In the genomic region with DNA sequence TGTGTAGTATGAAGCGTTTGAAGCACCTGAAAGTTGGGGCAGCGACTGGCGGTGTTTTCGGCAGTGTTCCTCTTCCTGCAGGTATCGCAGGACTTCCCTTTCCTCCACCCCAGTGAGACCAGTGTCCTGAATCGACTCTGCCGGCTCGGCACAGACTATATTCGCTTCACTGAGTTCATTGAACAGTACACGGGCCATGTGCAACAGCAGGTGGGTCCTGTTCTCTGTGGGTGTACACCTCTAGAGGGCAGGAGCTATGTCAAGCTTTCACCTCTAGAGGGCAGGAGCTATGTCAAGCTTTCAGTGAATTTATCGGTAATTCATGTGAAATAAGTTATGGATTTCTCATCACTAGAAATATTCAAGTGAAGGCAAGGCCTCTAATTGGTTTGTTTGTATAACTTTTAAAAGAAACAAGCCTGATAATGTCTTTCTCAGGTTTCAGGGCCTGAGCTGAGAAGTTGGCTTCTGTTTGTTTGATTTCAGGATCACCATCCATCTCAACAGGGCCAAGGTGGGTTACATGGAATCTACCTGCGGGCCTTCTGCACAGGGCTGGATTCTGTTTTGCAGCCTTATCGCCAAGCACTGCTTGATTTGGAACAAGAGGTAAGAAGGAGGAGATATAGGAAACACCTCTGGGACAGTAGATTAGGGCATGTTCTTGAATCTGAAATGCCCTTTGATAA, we compare ENCODE assay signal across 8 cellular contexts. TPM values are rescaled to one million over a fixed set of nuclear protein-coding genes. Genes with fewer than 3 reads are reported as not detected.
DNase-seq lines count a peak whose midpoint lies in the region; ATAC-seq lines count a peak whose summit lies in the region.

No MANE protein-coding gene starts in this region.

- ATAC-seq in GM18519 (IDR thresholded peaks at IDR 0.05; ENCODE audit: low FRiP score, unreplicated experiment) (no peak), HG03159 (IDR thresholded peaks at IDR 0.05; ENCODE audit: unreplicated experiment) (no peak)

- DNase-seq in NCI-H2081 (lab: John Stamatoyannopoulos, UW) (peak; percentile 28 to 45), NCI-H2081 treated with DMSO at 0.1 percent for 48 hours (lab: John Stamatoyannopoulos, UW) (no peak), fibroblast of gingiva (ENCODE audit: low read depth) (peak; percentile 11), retina (peak; percentile 13)
- peak; percentile 16 to 37 for DNase-seq in activated CD4-positive, alpha-beta T cell treated with anti-CD3 and anti-CD28 coated beads, Interleukin-2, amount 50 U/mL, for 48 hours

- no peaks in the 10 kb centered on the region for H3K27me3 Mint-ChIP-seq in IgD-negative memory B cell

- peak overlapping the region in 2 of 3 donors; percentile 16 to 78 for H3K27ac Mint-ChIP-seq in IgD-negative memory B cell

- peaks cover 17 to 24% (median 22%) of the 10 kb centered on the region in 3 donors for H3K4me1 Mint-ChIP-seq in IgD-negative memory B cell

- H3K36me3 Mint-ChIP-seq in IgD-negative memory B cell: peaks cover 7% of the 10 kb centered on the region

- peak overlapping the region in 2 of 4 donors; percentile 34 to 85 for H3K4me3 Mint-ChIP-seq in IgD-negative memory B cell

- H3K9me3 Mint-ChIP-seq in IgD-negative memory B cell: no peaks in the 10 kb centered on the region

RNA-seq across cellular contexts. Expression of a gene that starts 5.3 kb away (rescaled TPM):
- polyA plus RNA-seq in IgD-negative memory B cell: 19.8 TPM

RNA-seq across cellular contexts. Expression of a gene that starts 5.3 kb away (rescaled TPM):
- polyA plus RNA-seq in IgD-negative memory B cell: 8.2 TPM

RNA-seq across cellular contexts. Expression of a gene that starts 45.8 kb away (rescaled TPM):
- polyA plus RNA-seq in IgD-negative memory B cell: 2.8 TPM
